ENCODE assay signal across 16 cellular contexts in the genomic region with DNA sequence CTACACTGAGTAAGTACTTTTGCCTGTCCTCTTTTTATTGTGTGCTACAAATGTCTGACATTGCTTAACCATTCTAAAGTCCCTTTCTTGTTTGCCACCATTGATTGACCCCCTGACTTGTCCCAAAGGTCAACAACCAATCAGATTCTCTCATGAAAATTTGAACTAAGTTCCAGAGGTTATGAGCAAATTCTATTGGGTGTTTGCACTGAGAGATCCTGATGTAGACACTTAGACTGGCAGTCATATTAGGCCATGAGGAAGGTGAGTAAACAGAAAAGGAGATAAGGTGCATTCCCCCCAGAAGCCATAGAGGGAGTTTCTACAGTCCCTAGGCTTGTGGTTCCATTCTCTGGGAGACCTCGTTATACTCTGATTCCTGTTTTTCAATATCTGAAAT.
"Had no signal": no experiment of that assay in that cellular context is flagged by ENCODE, and none has a peak within 500 bp of the region (broad histone marks: within the 10 kb centered on the region; RNA-seq: fewer than 3 reads in every experiment).

No MANE protein-coding gene starts in this region.

- H3K9ac ChIP-seq: neural progenitor cell had no signal

- H3K4me3 ChIP-seq: dorsolateral prefrontal cortex, heart left ventricle, neural progenitor cell, ovary, smooth muscle cell had no signal

- DNase-seq: cortex of kidney; dorsolateral prefrontal cortex; effector CD8-positive, alpha-beta T cell; heart left ventricle; hippocampal formation; left colon; mammary epithelial cell; natural killer cell; nucleus accumbens; ovary; right cardiac atrium; stimulated activated CD4-positive, alpha-beta T cell treated with anti-CD3 and anti-CD28 coated beads, Interleukin-2, amount 100 ng/mL, for 48 hours; stimulated activated naive CD4-positive, alpha-beta T cell treated with Interleukin-2 at 50 U/mL for 16 hours had no signal

- H3K36me3 ChIP-seq: heart left ventricle, neural progenitor cell, ovary had no signal

- H3K27ac ChIP-seq: dorsolateral prefrontal cortex, heart left ventricle, neural progenitor cell, ovary had no signal

- H3K27me3 ChIP-seq: ovary had no signal

- ATAC-seq: esophagus mucosa, heart left ventricle, left colon, natural killer cell, right cardiac atrium had no signal

- H3K9me3 ChIP-seq: heart left ventricle, ovary had no signal
